In genomic region chr12:122345042-122345441, GRCh38 we compare ENCODE assay signal across 25 cellular contexts.
"Had no signal": no experiment of that assay in that cellular context is flagged by ENCODE, and none has a peak within 500 bp of the region (broad histone marks: within the 10 kb centered on the region; RNA-seq: fewer than 3 reads in every experiment).

No MANE protein-coding gene starts in this region.

- H3K9me3 Mint-ChIP-seq: dendritic cell treated with granulocyte-macrophage colony-stimulating factor and Interleukin-4, amounts not matched to agents 40 ng/mL and 50 ng/mL, for 4 days; effector memory CD8-positive, alpha-beta T cell; endodermal cell; memory B cell had no signal

- H3K4me3 Mint-ChIP-seq: dendritic cell treated with granulocyte-macrophage colony-stimulating factor and Interleukin-4, amounts not matched to agents 40 ng/mL and 50 ng/mL, for 4 days; effector memory CD8-positive, alpha-beta T cell; endodermal cell; memory B cell had no signal

- H3K9me3 ChIP-seq: colonic mucosa, esophagus squamous epithelium, gastrocnemius medialis, left lung had no signal

- DNase-seq: colonic mucosa; cortex of kidney; effector CD8-positive, alpha-beta T cell; effector memory CD8-positive, alpha-beta T cell; endodermal cell; erythroblast; esophagus squamous epithelium; foreskin fibroblast; foreskin melanocyte; gastrocnemius medialis; glutamatergic neuron; head of caudate nucleus; heart right ventricle; hippocampal formation; left cardiac atrium; left lung; left ventricle myocardium superior; mammary epithelial cell; mesendoderm; midbrain had no signal

- H3K27ac ChIP-seq: colonic mucosa, epithelial cell of prostate, esophagus squamous epithelium, heart right ventricle, left lung had no signal

- H3K27me3 ChIP-seq: colonic mucosa, esophagus squamous epithelium, gastrocnemius medialis, heart right ventricle, left lung had no signal

- H3K4me1 ChIP-seq: colonic mucosa, esophagus squamous epithelium, left lung had no signal

- H3K4me3 ChIP-seq: colonic mucosa, esophagus squamous epithelium, gastrocnemius medialis, heart right ventricle, left lung, lung had no signal

- H3K27ac Mint-ChIP-seq: dendritic cell treated with granulocyte-macrophage colony-stimulating factor and Interleukin-4, amounts not matched to agents 40 ng/mL and 50 ng/mL, for 4 days; effector memory CD8-positive, alpha-beta T cell; endodermal cell; memory B cell had no signal

- H3K27me3 Mint-ChIP-seq: dendritic cell treated with granulocyte-macrophage colony-stimulating factor and Interleukin-4, amounts not matched to agents 40 ng/mL and 50 ng/mL, for 4 days; effector memory CD8-positive, alpha-beta T cell; memory B cell had no signal

- ATAC-seq: effector memory CD8-positive, alpha-beta T cell; esophagus mucosa; gastrocnemius medialis; heart right ventricle; left cardiac atrium; left lung; left ventricle myocardium superior had no signal

- H3K4me1 Mint-ChIP-seq: endodermal cell, memory B cell had no signal

- H3K36me3 ChIP-seq: colonic mucosa had no signal
